Comparison of ENCODE assay signal across 8 cellular contexts in the genomic region with DNA sequence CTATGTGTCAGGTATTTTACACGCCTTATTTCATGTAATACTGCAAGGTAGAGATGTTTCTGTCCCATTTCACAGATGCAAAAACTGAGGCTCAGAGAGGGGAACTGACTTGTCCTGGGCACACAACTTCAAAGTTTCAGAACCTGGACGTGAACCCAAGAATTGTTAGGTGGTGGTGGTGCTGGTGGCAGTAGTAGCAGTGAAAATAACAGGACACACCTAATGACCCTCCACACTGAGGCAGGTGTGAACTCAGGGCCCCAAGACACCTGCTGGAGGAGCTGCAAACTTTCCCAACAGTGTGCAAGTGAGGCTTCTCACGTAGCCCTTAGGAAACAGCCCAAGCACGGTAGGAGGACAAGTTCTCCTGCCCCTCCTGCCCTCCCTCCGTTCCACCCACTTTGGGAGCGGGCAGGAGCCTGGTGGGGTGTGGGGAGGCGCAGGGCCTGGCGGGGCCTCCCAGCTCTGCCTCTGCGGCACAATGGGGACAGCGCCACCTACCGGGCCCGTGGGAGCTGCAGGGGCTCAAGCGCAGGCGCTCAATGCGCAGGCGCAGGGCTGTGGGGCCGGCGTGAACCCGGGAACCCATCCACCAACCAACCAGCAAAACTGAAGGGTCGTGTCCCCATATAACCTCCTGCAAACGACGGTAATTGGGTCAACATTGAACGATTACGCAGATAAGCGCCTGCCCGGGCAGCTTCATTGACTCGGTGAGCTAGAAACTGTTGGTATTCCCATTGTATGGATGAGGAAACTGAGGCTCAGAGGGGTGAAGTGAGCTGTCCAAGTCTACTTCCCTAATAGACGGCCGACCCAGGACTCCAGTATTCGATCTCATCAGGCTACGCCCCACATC. TPM values are rescaled to one million over a fixed set of nuclear protein-coding genes. Genes with fewer than 3 reads are reported as not detected.
A peak's percentile ranks its signal among the peaks of the same experiment; 100 is the strongest.
DNase-seq lines count a peak whose midpoint lies in the region; ATAC-seq and TF ChIP-seq lines count a peak whose summit lies in the region.

No MANE protein-coding gene starts in this region.

- intact Hi-C loops in ascending aorta (cut with DNase I): loop anchor here (1.0 to 2.0 kb wide), 2 partner anchors 36 to 40 kb away; partner anchors contain the start of gene GLTP
- intact Hi-C loops in gastrocnemius medialis (cut with DNase I; ENCODE audit: low total_unique reads): loop anchor here (2.0 to 5.0 kb wide), 2 partner anchors 37 to 40 kb away; partner anchors contain the start of gene GLTP

- TF ChIP-seq CTCF in GM12865 (IDR thresholded peaks at IDR 0.05; ENCODE audit: insufficient read depth, low read depth, low read length, missing control alignments): peak; percentile 99
- TF ChIP-seq CTCF in ascending aorta (IDR thresholded peaks at IDR 0.05): peak; percentile 97 to 99 (median 98)
- TF ChIP-seq CTCF in gastrocnemius medialis (IDR thresholded peaks at IDR 0.05 in 4 of 5, conservative IDR thresholded peaks at IDR 0.05 in 1 of 5): peak; percentile 82 to 98 (median 92)

- peak; percentile 79 for ATAC-seq in HG02763 (IDR thresholded peaks at IDR 0.05; ENCODE audit: unreplicated experiment)
- ATAC-seq in gastrocnemius medialis: peak; percentile 69 to 90
- no peak for ATAC-seq in HG02623 (IDR thresholded peaks at IDR 0.05; ENCODE audit: unreplicated experiment)

- H3K36me3 ChIP-seq in ascending aorta (no peaks in the 10 kb centered on the region), gastrocnemius medialis (no peaks in the 10 kb centered on the region)

- peak overlapping the region; percentile 61 for H3K4me3 Mint-ChIP-seq in T-helper 2 cell treated with Interferon-gamma antibody and Interleukin-4, amounts not matched to agents 5 μg/mL and 100 μg/mL, for 36 hours

- H3K27me3 ChIP-seq in ascending aorta (no peaks in the 10 kb centered on the region), gastrocnemius medialis (no peaks in the 10 kb centered on the region)

- H3K9me3 Mint-ChIP-seq in T-helper 2 cell treated with Interferon-gamma antibody and Interleukin-4, amounts not matched to agents 5 μg/mL and 100 μg/mL, for 36 hours: no peaks in the 10 kb centered on the region

- H3K27me3 Mint-ChIP-seq in T-helper 2 cell treated with Interferon-gamma antibody and Interleukin-4, amounts not matched to agents 5 μg/mL and 100 μg/mL, for 36 hours (ENCODE audit: low read depth): no peaks in the 10 kb centered on the region

- no peaks in the 10 kb centered on the region for H3K9me3 ChIP-seq in ascending aorta
- H3K9me3 ChIP-seq in gastrocnemius medialis: no peaks in the 10 kb centered on the region

- H3K27ac Mint-ChIP-seq in T-helper 2 cell treated with Interferon-gamma antibody and Interleukin-4, amounts not matched to agents 5 μg/mL and 100 μg/mL, for 36 hours: peak overlapping the region; percentile 31

- H3K27ac ChIP-seq in ascending aorta (no peak overlapping the region), gastrocnemius medialis (no peak overlapping the region)

- H3K4me1 Mint-ChIP-seq in T-helper 2 cell treated with Interferon-gamma antibody and Interleukin-4, amounts not matched to agents 5 μg/mL and 100 μg/mL, for 36 hours (ENCODE audit: low read depth): no peaks in the 10 kb centered on the region

- H3K4me3 ChIP-seq in GM12865 (ENCODE audit: low read depth, low read length) (peak overlapping the region; percentile 12), ascending aorta (peak overlapping the region; percentile 25 to 34), gastrocnemius medialis (peak overlapping the region in 3 of 4 donors; percentile 24 to 54 (median 39))

- DNase-seq in GM12865 (ENCODE audit: low read depth) (peak; percentile 86), NCI-H146 treated with DMSO at 0.1 percent for 48 hours (lab: John Stamatoyannopoulos, UW; ENCODE audit: unreplicated experiment) (peak; percentile 53), ascending aorta (ENCODE audit: low spot score in 2 of 2) (peak; percentile 27 to 91), hypothalamus (lab: John Stamatoyannopoulos, UW) (peak; percentile 8 to 91 (median 68)), gastrocnemius medialis (peak; percentile 34 to 60)
- peak; percentile 88 for DNase-seq in T-helper 2 cell treated with Interferon-gamma antibody and Interleukin-4, amounts not matched to agents 5 μg/mL and 100 μg/mL, for 36 hours (ENCODE audit: low spot score)

- no peaks in the 10 kb centered on the region for H3K36me3 Mint-ChIP-seq in T-helper 2 cell treated with Interferon-gamma antibody and Interleukin-4, amounts not matched to agents 5 μg/mL and 100 μg/mL, for 36 hours (ENCODE audit: low read depth)

- in situ Hi-C loops in gastrocnemius medialis (cut with MboI; ENCODE audit: low sequenced_read_pairs in 4 of 4): no loop called here

- no peak for TF ChIP-seq POLR2A in gastrocnemius medialis (IDR thresholded peaks at IDR 0.05)

- H3K4me1 ChIP-seq in ascending aorta (peaks cover 0 to 3% of the 10 kb centered on the region in 2 donors), gastrocnemius medialis (no peaks in the 10 kb centered on the region)

RNA-seq across cellular contexts. Expression of gene TRPV4, which starts 12.0 kb away (rescaled TPM):
- total RNA-seq in ascending aorta: not detected
- total RNA-seq in gastrocnemius medialis: not detected

RNA-seq across cellular contexts. Expression of gene GLTP, which starts 35.1 kb away (rescaled TPM):
- total RNA-seq in ascending aorta: 105 TPM
- total RNA-seq in gastrocnemius medialis: 10 to 100 TPM; 18.3 to 34.0 (median 22.4) TPM

RNA-seq across cellular contexts. Expression of gene TCHP, which starts 54.9 kb away (rescaled TPM):
- 4.2 TPM for total RNA-seq in ascending aorta
- total RNA-seq in gastrocnemius medialis: 1 to 10 TPM; 7.3 to 9.4 (median 8.0) TPM
